Comparison of ENCODE assay signal across 13 cellular contexts in genomic region chr10:4766449-4766848, GRCh38. TPM values are rescaled to one million over a fixed set of nuclear protein-coding genes. Genes with fewer than 3 reads are reported as not detected.
DNase-seq lines count a peak whose midpoint lies in the region; ATAC-seq and TF ChIP-seq lines count a peak whose summit lies in the region.
"Had no signal": no experiment of that assay in that cellular context is flagged by ENCODE, and none has a peak within 500 bp of the region (broad histone marks: within the 10 kb centered on the region; RNA-seq: fewer than 3 reads in every experiment).

No MANE protein-coding gene starts in this region.

- no peaks in the 10 kb centered on the region for H3K79me1 ChIP-seq in mesenchymal stem cell (replicated peaks; ENCODE audit: low read length, poor library complexity, severe bottlenecking)

- no peaks in the 10 kb centered on the region for H3K36me3 Mint-ChIP-seq in activated CD4-positive, alpha-beta memory T cell treated with anti-CD3 and anti-CD28 coated beads, Interleukin-2, amount 10 ng/mL, durations not matched to agents 7 days and 5 days (ENCODE audit: low read depth)
- H3K36me3 Mint-ChIP-seq: activated naive CD4-positive, alpha-beta T cell treated with anti-CD3 and anti-CD28 coated beads, Interleukin-2, amount 50 U/mL, for 72 hours; memory B cell had no signal

- no peak overlapping the region for H3K27ac Mint-ChIP-seq in activated CD4-positive, alpha-beta memory T cell treated with anti-CD3 and anti-CD28 coated beads, Interleukin-2, amount 10 ng/mL, durations not matched to agents 7 days and 5 days
- H3K27ac Mint-ChIP-seq: activated naive CD4-positive, alpha-beta T cell treated with anti-CD3 and anti-CD28 coated beads, Interleukin-2, amount 50 U/mL, for 72 hours; memory B cell had no signal

- H3K4me2 ChIP-seq in mesenchymal stem cell (ENCODE audit: low read length, poor library complexity, severe bottlenecking), result no peak overlapping the region

- CTCF ChIA-PET in A673 (lab: Charles Lee), result interaction anchor here (0.7 kb wide), 2 partner anchors 43 to 409 kb away, joined by 3 read pairs; no protein-coding TSS in a partner anchor
- CTCF ChIA-PET in activated CD4-positive, alpha-beta memory T cell treated with anti-CD3 and anti-CD28 coated beads, Interleukin-2, amount 10 ng/mL, durations not matched to agents 7 days and 5 days (lab: Charles Lee), result interaction anchor here (0.7 to 1.3 kb wide), 3 partner anchors 1526 to 1568 kb away, joined by 3 to 4 read pairs (median 4); no protein-coding TSS in a partner anchor

- ATAC-seq in HG03378 (IDR thresholded peaks at IDR 0.05; ENCODE audit: unreplicated experiment), result no peak
- ATAC-seq: activated naive CD4-positive, alpha-beta T cell treated with anti-CD3 and anti-CD28 coated beads, Interleukin-2, amount 50 U/mL, for 72 hours; stimulated activated naive CD8-positive, alpha-beta T cell treated with anti-CD3 and anti-CD28 coated beads, Interleukin-15, Interleukin-2, amounts not matched to agents 100 U/mL and 50 U/mL, for 24 hours had no signal

- TF ChIP-seq CTCF in A673 (conservative IDR thresholded peaks at IDR 0.05; ENCODE audit: low read depth, low read length), result no peak
- no peak for TF ChIP-seq CTCF in esophagus muscularis mucosa (IDR thresholded peaks at IDR 0.05)

- BruUV-seq in A673 (replicated peaks; lab: Mats Ljungman, UMichigan), result no TSS peak

- 58% methylated on average over 3 of the region's 3 CpGs for WGBS in esophagus muscularis mucosa
- WGBS in mesenchymal stem cell, result 46% methylated on average over 2 of the region's 3 CpGs

- H3K9me3 ChIP-seq in A673 (ENCODE audit: low read depth, low read length, poor library complexity, severe bottlenecking), result no peaks in the 10 kb centered on the region
- no peaks in the 10 kb centered on the region for H3K9me3 ChIP-seq in esophagus muscularis mucosa
- peaks cover under 1% of the 10 kb centered on the region for H3K9me3 ChIP-seq in mesenchymal stem cell (ENCODE audit: control insufficient read depth, low read length)

- no peak overlapping the region for H2BK5ac ChIP-seq in mesenchymal stem cell (ENCODE audit: low read depth, low read length, poor library complexity, severe bottlenecking)

- H2BK15ac ChIP-seq in mesenchymal stem cell (ENCODE audit: low read depth, poor library complexity, severe bottlenecking), result no peak overlapping the region

- no peak for TF ChIP-seq EP300 in esophagus muscularis mucosa (IDR thresholded peaks at IDR 0.05)

- no peaks in the 10 kb centered on the region for H3K9me3 Mint-ChIP-seq in activated CD4-positive, alpha-beta memory T cell treated with anti-CD3 and anti-CD28 coated beads, Interleukin-2, amount 10 ng/mL, durations not matched to agents 7 days and 5 days
- H3K9me3 Mint-ChIP-seq: activated naive CD4-positive, alpha-beta T cell treated with anti-CD3 and anti-CD28 coated beads, Interleukin-2, amount 50 U/mL, for 72 hours; central memory CD8-positive, alpha-beta T cell; memory B cell had no signal

- H3K4me1 ChIP-seq in A673 (ENCODE audit: insufficient read depth, low read length, poor library complexity, severe bottlenecking), result peaks cover 53% of the 10 kb centered on the region
- H3K4me1 ChIP-seq in esophagus muscularis mucosa, result peaks cover 24 to 32% (median 25%) of the 10 kb centered on the region in 4 donors
- H3K4me1 ChIP-seq in mesenchymal stem cell (ENCODE audit: control insufficient read depth, insufficient read depth, low read depth, low read length), result peaks cover 4% of the 10 kb centered on the region

- H2AFZ ChIP-seq in mesenchymal stem cell (ENCODE audit: low read depth, low read length), result no peak overlapping the region

- H2AK5ac ChIP-seq in mesenchymal stem cell (ENCODE audit: low read length, severe bottlenecking), result no peak overlapping the region

- H4K91ac ChIP-seq in mesenchymal stem cell (ENCODE audit: low read length), result no peak overlapping the region

- H3K27me3 ChIP-seq in A673 (replicated peaks; ENCODE audit: insufficient read depth, low read depth, low read length, poor library complexity), result no peaks in the 10 kb centered on the region
- no peaks in the 10 kb centered on the region for H3K27me3 ChIP-seq in esophagus muscularis mucosa
- H3K27me3 ChIP-seq in mesenchymal stem cell (ENCODE audit: control insufficient read depth in 1 of 2, insufficient read depth in 1 of 2, low read length in 2 of 2), result no peaks in the 10 kb centered on the region

- H3K36me3 ChIP-seq in A673 (ENCODE audit: insufficient read depth, low read length, poor library complexity, severe bottlenecking), result no peaks in the 10 kb centered on the region
- H3K36me3 ChIP-seq in esophagus muscularis mucosa, result no peaks in the 10 kb centered on the region
- H3K36me3 ChIP-seq in mesenchymal stem cell (ENCODE audit: control insufficient read depth in 1 of 2, insufficient read depth in 2 of 2, low read depth in 1 of 2, low read length in 2 of 2), result peaks cover 0 to 6% of the 10 kb centered on the region in 2 experiments

- H3K23ac ChIP-seq in mesenchymal stem cell (ENCODE audit: low read length in 2 of 2), result no peak overlapping the region

- H3K18ac ChIP-seq in mesenchymal stem cell (ENCODE audit: low read depth in 1 of 2, low read length in 2 of 2), result peak overlapping the region in 1 of 2 experiments; percentile 59

- no peak for DNase-seq in A673 (ENCODE audit: low spot score)
- DNase-seq in M059J (ENCODE audit: low read depth), result peak; percentile 32
- no peak for DNase-seq in esophagus muscularis mucosa (ENCODE audit: extremely low spot score)
- DNase-seq in mesenchymal stem cell, result peak; percentile 41
- DNase-seq in nucleus accumbens (lab: John Stamatoyannopoulos, UW), result no peak
- no peak for DNase-seq in activated CD4-positive, alpha-beta T cell treated with anti-CD3 and anti-CD28 coated beads, Interleukin-2, amount 50 U/mL, for 48 hours
- no peak for DNase-seq in activated CD4-positive, alpha-beta memory T cell treated with anti-CD3 and anti-CD28 coated beads, Interleukin-2, amount 10 ng/mL, durations not matched to agents 7 days and 5 days
- DNase-seq: activated CD8-positive, alpha-beta memory T cell treated with anti-CD3 and anti-CD28 coated beads, Interleukin-2, amount 50 U/mL, for 48 hours; stimulated activated naive CD8-positive, alpha-beta T cell treated with anti-CD3 and anti-CD28 coated beads, Interleukin-15, Interleukin-2, amounts not matched to agents 100 U/mL and 50 U/mL, for 24 hours had no signal

- intact Hi-C loops in A673 (cut with micrococcal nuclease; ENCODE audit: unreplicated experiment) (loop anchor here (5.0 to 10.0 kb wide), 5 partner anchors 59 to 1569 kb away; no protein-coding TSS in a partner anchor), esophagus muscularis mucosa (cut with DNase I) (loop anchor here (5.0 to 10.0 kb wide), 7 partner anchors 104 to 1569 kb away; partner anchors contain the start of gene KLF6)

- no peak for TF ChIP-seq POLR2A in esophagus muscularis mucosa (IDR thresholded peaks at IDR 0.05; ENCODE audit: low read depth)

- H3K4ac ChIP-seq in mesenchymal stem cell (ENCODE audit: low read depth in 1 of 2, low read length in 2 of 2), result peak overlapping the region in 1 of 2 experiments; percentile 37

- no peak overlapping the region for H4K8ac ChIP-seq in mesenchymal stem cell (ENCODE audit: low read length)

- POLR2A ChIA-PET in A673 (lab: Charles Lee; ENCODE audit: low non-redundant PET), result no interaction called here
- POLR2A ChIA-PET in activated CD4-positive, alpha-beta memory T cell treated with anti-CD3 and anti-CD28 coated beads, Interleukin-2, amount 10 ng/mL, durations not matched to agents 7 days and 5 days (lab: Charles Lee), result interaction anchor here (1.0 kb wide), 1 partner anchor 1569 kb away, joined by 3 read pairs; no protein-coding TSS in a partner anchor

- H2BK120ac ChIP-seq in mesenchymal stem cell (ENCODE audit: low read depth, low read length), result peak overlapping the region; percentile 34

- H3K27me3 Mint-ChIP-seq in activated CD4-positive, alpha-beta memory T cell treated with anti-CD3 and anti-CD28 coated beads, Interleukin-2, amount 10 ng/mL, durations not matched to agents 7 days and 5 days, result peaks cover 8% of the 10 kb centered on the region

- no peak overlapping the region for H2BK12ac ChIP-seq in mesenchymal stem cell (ENCODE audit: low read length in 2 of 2)

- no peak overlapping the region for H3K14ac ChIP-seq in mesenchymal stem cell (ENCODE audit: low read length in 2 of 2)

- no peak overlapping the region for H3K4me3 Mint-ChIP-seq in activated CD4-positive, alpha-beta memory T cell treated with anti-CD3 and anti-CD28 coated beads, Interleukin-2, amount 10 ng/mL, durations not matched to agents 7 days and 5 days
- H3K4me3 Mint-ChIP-seq: central memory CD8-positive, alpha-beta T cell; memory B cell had no signal

- peak overlapping the region; percentile 21 for H3K27ac ChIP-seq in A673 (ENCODE audit: low read depth, low read length, poor library complexity, severe bottlenecking)
- H3K27ac ChIP-seq in esophagus muscularis mucosa (replicated peaks in 1 of 4), result peak overlapping the region in 3 of 4 donors; percentile 6 to 49 (median 20)
- H3K27ac ChIP-seq in mesenchymal stem cell (ENCODE audit: low read length, poor library complexity, severe bottlenecking), result peak overlapping the region; percentile 59

- peak overlapping the region; percentile 98 for H3K9ac ChIP-seq in mesenchymal stem cell (ENCODE audit: low read length)

- no peaks in the 10 kb centered on the region for H3K4me1 Mint-ChIP-seq in activated CD4-positive, alpha-beta memory T cell treated with anti-CD3 and anti-CD28 coated beads, Interleukin-2, amount 10 ng/mL, durations not matched to agents 7 days and 5 days
- H3K4me1 Mint-ChIP-seq: central memory CD8-positive, alpha-beta T cell; memory B cell had no signal

- no peak overlapping the region for H3K4me3 ChIP-seq in A673 (ENCODE audit: low read depth, low read length, poor library complexity, severe bottlenecking)
- no peak overlapping the region for H3K4me3 ChIP-seq in esophagus muscularis mucosa
- H3K4me3 ChIP-seq in mesenchymal stem cell (ENCODE audit: insufficient read depth in 1 of 2, low read depth in 1 of 2, low read length in 2 of 2), result no peak overlapping the region

RNA-seq across cellular contexts. Expression of gene AKR1E2, which starts 59.6 kb away (rescaled TPM):
- total RNA-seq in A673 (2021), result 10.8 and 11.3 TPM in 2 replicates
- total RNA-seq in M059J (2014; rRNA removed; shearing (Covaris generic)), result 0.30 TPM in 1 of 2 replicates, not detected in the other
- 10 to 100 TPM; 16.5 to 21.0 (median 18.0) TPM for total RNA-seq in esophagus muscularis mucosa
- polyA plus RNA-seq in mesenchymal stem cell (2013, experiment 1 of 2), result 0.73 TPM
- polyA plus RNA-seq in mesenchymal stem cell (2013, experiment 2 of 2), result 0.52 TPM
- total RNA-seq in activated CD4-positive, alpha-beta memory T cell treated with anti-CD3 and anti-CD28 coated beads, Interleukin-2, amount 10 ng/mL, durations not matched to agents 7 days and 5 days, result 1 to 10 TPM; 4.0 to 4.8 TPM

Comparison
In these comparisons a context has a peak if more than half of its experiments do, and no peak if none do; other contexts are left out.
1. DNase-seq: peak in M059J (single experiment) and mesenchymal stem cell (single experiment); none in A673 (single experiment), esophagus muscularis mucosa (single experiment), nucleus accumbens (0 of 56), activated CD4-positive, alpha-beta T cell treated with anti-CD3 and anti-CD28 coated beads, Interleukin-2, amount 50 U/mL, for 48 hours (0 of 2) and activated CD4-positive, alpha-beta memory T cell treated with anti-CD3 and anti-CD28 coated beads, Interleukin-2, amount 10 ng/mL, durations not matched to agents 7 days and 5 days (single experiment).
2. Peak in every context shown above with its lines, with median percentiles within 50 percentile points of each other: H3K27ac ChIP-seq.